ENCODE assay signal across 8 cellular contexts in genomic region chr4:87011340-87012034, GRCh38.
A peak's percentile ranks its signal among the peaks of the same experiment; 100 is the strongest.
DNase-seq lines count a peak whose midpoint lies in the region; ATAC-seq and TF ChIP-seq lines count a peak whose summit lies in the region.

No MANE protein-coding gene starts in this region.

- no peak overlapping the region for H2BK5ac ChIP-seq in mesenchymal stem cell (ENCODE audit: low read depth, low read length, poor library complexity, severe bottlenecking)

- H3K9me3 Mint-ChIP-seq in stimulated activated naive B cell treated with anti-CD40 and anti-IgM and Interleukin-4, amounts not matched to agents 10 μg/mL and 1 μg/mL and 100 μg/mL, for 72 hours: no peaks in the 10 kb centered on the region

- intact Hi-C loops in body of pancreas (cut with DNase I): no loop called here

- no peak for TF ChIP-seq POLR2A in body of pancreas (IDR thresholded peaks at IDR 0.05)

- ATAC-seq in body of pancreas (no peak), HG03432 (IDR thresholded peaks at IDR 0.05; ENCODE audit: unreplicated experiment) (no peak)
- no peak for ATAC-seq in stimulated activated naive B cell treated with anti-CD40 and anti-IgM and Interleukin-4, amounts not matched to agents 10 μg/mL and 1 μg/mL and 100 μg/mL, for 72 hours (replicated peaks)

- peaks cover 32 to 83% of the 10 kb centered on the region in 2 donors for H3K4me1 Mint-ChIP-seq in stimulated activated naive B cell treated with anti-CD40 and anti-IgM and Interleukin-4, amounts not matched to agents 10 μg/mL and 1 μg/mL and 100 μg/mL, for 72 hours

- no peak overlapping the region for H3K18ac ChIP-seq in mesenchymal stem cell (ENCODE audit: low read depth in 1 of 2, low read length in 2 of 2)

- no peak overlapping the region for H2BK120ac ChIP-seq in mesenchymal stem cell (ENCODE audit: low read depth, low read length)

- no peaks in the 10 kb centered on the region for H3K36me3 Mint-ChIP-seq in stimulated activated naive B cell treated with anti-CD40 and anti-IgM and Interleukin-4, amounts not matched to agents 10 μg/mL and 1 μg/mL and 100 μg/mL, for 72 hours

- no peak overlapping the region for H3K14ac ChIP-seq in mesenchymal stem cell (ENCODE audit: low read length in 2 of 2)

- no peak overlapping the region for H4K91ac ChIP-seq in mesenchymal stem cell (ENCODE audit: low read length)

- H3K4me3 ChIP-seq in AG10803 (ENCODE audit: low read length) (no peak overlapping the region), HUES48 (ENCODE audit: low read depth, low read length) (0 out of 2 replicates have a peak overlapping the region, but pooled peaks have one; percentile 24), body of pancreas (no peak overlapping the region), mesenchymal stem cell (ENCODE audit: insufficient read depth in 1 of 2, low read depth in 1 of 2, low read length in 2 of 2) (no peak overlapping the region), Karpas-422 (ENCODE audit: low read length) (no peak overlapping the region)

- peaks cover 20% of the 10 kb centered on the region; the same call in 1 of the 2 replicates for H4K20me1 ChIP-seq in Karpas-422 (ENCODE audit: insufficient read depth, low read depth, low read length)

- no peak overlapping the region for H2BK12ac ChIP-seq in mesenchymal stem cell (ENCODE audit: low read length in 2 of 2)

- DNase-seq in AG10803 (ENCODE audit: low read depth) (peak; percentile 79), body of pancreas (peak in 1 of 4 donors; percentile 42), mesenchymal stem cell (peak; percentile 96), Karpas-422 (no peak)
- no peak for DNase-seq in stimulated activated naive B cell treated with anti-CD40 and anti-IgM and Interleukin-4, amounts not matched to agents 10 μg/mL and 1 μg/mL and 100 μg/mL, for 72 hours
- DNase-seq in effector CD4-positive, alpha-beta T cell: no peak

- H3K27me3 ChIP-seq in HUES48 (ENCODE audit: control insufficient read depth, insufficient read depth, low read length) (peaks cover 3% of the 10 kb centered on the region), body of pancreas (no peaks in the 10 kb centered on the region), mesenchymal stem cell (ENCODE audit: control insufficient read depth in 1 of 2, insufficient read depth in 1 of 2, low read length in 2 of 2) (no peaks in the 10 kb centered on the region), Karpas-422 (ENCODE audit: low read length) (no peaks in the 10 kb centered on the region)

- H2AK5ac ChIP-seq in mesenchymal stem cell (ENCODE audit: low read length, severe bottlenecking): no peak overlapping the region

- H3K27me3 Mint-ChIP-seq in stimulated activated naive B cell treated with anti-CD40 and anti-IgM and Interleukin-4, amounts not matched to agents 10 μg/mL and 1 μg/mL and 100 μg/mL, for 72 hours: no peaks in the 10 kb centered on the region

- H3K9me2 ChIP-seq in Karpas-422 (replicated peaks; ENCODE audit: insufficient read depth, low read length): no peaks in the 10 kb centered on the region

- no peaks in the 10 kb centered on the region for H3K9me3 ChIP-seq in HUES48 (ENCODE audit: control insufficient read depth, insufficient read depth, low read length)
- no peaks in the 10 kb centered on the region for H3K9me3 ChIP-seq in body of pancreas
- H3K9me3 ChIP-seq in mesenchymal stem cell (ENCODE audit: control insufficient read depth, low read length): no peaks in the 10 kb centered on the region
- H3K9me3 ChIP-seq in Karpas-422 (ENCODE audit: low read length): no peaks in the 10 kb centered on the region

- H3K9ac ChIP-seq in HUES48 (ENCODE audit: low read depth, low read length) (0 out of 2 replicates have a peak overlapping the region, but pooled peaks have one; percentile 1), mesenchymal stem cell (ENCODE audit: low read length) (peak overlapping the region; percentile 28), Karpas-422 (ENCODE audit: low read length) (no peak overlapping the region)

- no peak overlapping the region for H3K4ac ChIP-seq in mesenchymal stem cell (ENCODE audit: low read depth in 1 of 2, low read length in 2 of 2)

- H3K4me1 ChIP-seq in HUES48 (ENCODE audit: control insufficient read depth, insufficient read depth, low read length) (peaks cover 74% of the 10 kb centered on the region), body of pancreas (peaks cover 80% of the 10 kb centered on the region), mesenchymal stem cell (ENCODE audit: control insufficient read depth, insufficient read depth, low read depth, low read length) (peaks cover 9% of the 10 kb centered on the region), Karpas-422 (ENCODE audit: low read length) (peaks cover 24% of the 10 kb centered on the region)

- H3K27ac ChIP-seq in HUES48 (ENCODE audit: low read depth, low read length) (peak overlapping the region; percentile 92), body of pancreas (peak overlapping the region; percentile 49 to 96 (median 74)), mesenchymal stem cell (ENCODE audit: low read length, poor library complexity, severe bottlenecking) (peak overlapping the region; percentile 68), Karpas-422 (ENCODE audit: low read length) (no peak overlapping the region)

- WGBS in body of pancreas, 2 donors: 23 to 27% methylated on average over 5 of the region's 5 CpGs
- WGBS in mesenchymal stem cell: 29% methylated on average over 2 of the region's 5 CpGs

- no peak overlapping the region for H2BK15ac ChIP-seq in mesenchymal stem cell (ENCODE audit: low read depth, poor library complexity, severe bottlenecking)

- H2AFZ ChIP-seq in mesenchymal stem cell (ENCODE audit: low read depth, low read length): no peak overlapping the region
- H2AFZ ChIP-seq in Karpas-422 (ENCODE audit: low read length): no peak overlapping the region

- no peak overlapping the region for H3K23ac ChIP-seq in mesenchymal stem cell (ENCODE audit: low read length in 2 of 2)

- H3K79me1 ChIP-seq in mesenchymal stem cell (replicated peaks; ENCODE audit: low read length, poor library complexity, severe bottlenecking): no peaks in the 10 kb centered on the region

- H3K4me3 Mint-ChIP-seq in stimulated activated naive B cell treated with anti-CD40 and anti-IgM and Interleukin-4, amounts not matched to agents 10 μg/mL and 1 μg/mL and 100 μg/mL, for 72 hours: peak overlapping the region in 1 of 2 donors; percentile 66

- no peaks in the 10 kb centered on the region for H3K79me2 ChIP-seq in Karpas-422 (ENCODE audit: low read length)

- H3K27ac Mint-ChIP-seq in stimulated activated naive B cell treated with anti-CD40 and anti-IgM and Interleukin-4, amounts not matched to agents 10 μg/mL and 1 μg/mL and 100 μg/mL, for 72 hours: no peak overlapping the region

- no peak for TF ChIP-seq CTCF in AG10803 (conservative IDR thresholded peaks at IDR 0.05; ENCODE audit: low read length)
- TF ChIP-seq CTCF in body of pancreas (IDR thresholded peaks at IDR 0.05): no peak

- H3K4me2 ChIP-seq in mesenchymal stem cell (ENCODE audit: low read length, poor library complexity, severe bottlenecking) (no peak overlapping the region), Karpas-422 (ENCODE audit: low read depth, low read length, poor library complexity, severe bottlenecking) (no peak overlapping the region)

- H3K36me3 ChIP-seq in HUES48 (ENCODE audit: control insufficient read depth, insufficient read depth, low read length) (no peaks in the 10 kb centered on the region), body of pancreas (replicated peaks in 1 of 2; ENCODE audit: insufficient read depth in 1 of 2, low read depth in 2 of 2) (no peaks in the 10 kb centered on the region), mesenchymal stem cell (ENCODE audit: control insufficient read depth in 1 of 2, insufficient read depth in 2 of 2, low read depth in 1 of 2, low read length in 2 of 2) (no peaks in the 10 kb centered on the region), Karpas-422 (ENCODE audit: insufficient read depth, low read length) (no peaks in the 10 kb centered on the region)

- no peak overlapping the region for H4K8ac ChIP-seq in mesenchymal stem cell (ENCODE audit: low read length)

Comparison
In these comparisons a context has a peak if more than half of its experiments do, and no peak if none do; other contexts are left out.
1. DNase-seq: peak in AG10803 (single experiment) and mesenchymal stem cell (single experiment); none in stimulated activated naive B cell treated with anti-CD40 and anti-IgM and Interleukin-4, amounts not matched to agents 10 μg/mL and 1 μg/mL and 100 μg/mL, for 72 hours (single experiment), Karpas-422 (single experiment) and effector CD4-positive, alpha-beta T cell (single experiment).